16 cellular contexts compared by ENCODE assay signal in the genomic region with DNA sequence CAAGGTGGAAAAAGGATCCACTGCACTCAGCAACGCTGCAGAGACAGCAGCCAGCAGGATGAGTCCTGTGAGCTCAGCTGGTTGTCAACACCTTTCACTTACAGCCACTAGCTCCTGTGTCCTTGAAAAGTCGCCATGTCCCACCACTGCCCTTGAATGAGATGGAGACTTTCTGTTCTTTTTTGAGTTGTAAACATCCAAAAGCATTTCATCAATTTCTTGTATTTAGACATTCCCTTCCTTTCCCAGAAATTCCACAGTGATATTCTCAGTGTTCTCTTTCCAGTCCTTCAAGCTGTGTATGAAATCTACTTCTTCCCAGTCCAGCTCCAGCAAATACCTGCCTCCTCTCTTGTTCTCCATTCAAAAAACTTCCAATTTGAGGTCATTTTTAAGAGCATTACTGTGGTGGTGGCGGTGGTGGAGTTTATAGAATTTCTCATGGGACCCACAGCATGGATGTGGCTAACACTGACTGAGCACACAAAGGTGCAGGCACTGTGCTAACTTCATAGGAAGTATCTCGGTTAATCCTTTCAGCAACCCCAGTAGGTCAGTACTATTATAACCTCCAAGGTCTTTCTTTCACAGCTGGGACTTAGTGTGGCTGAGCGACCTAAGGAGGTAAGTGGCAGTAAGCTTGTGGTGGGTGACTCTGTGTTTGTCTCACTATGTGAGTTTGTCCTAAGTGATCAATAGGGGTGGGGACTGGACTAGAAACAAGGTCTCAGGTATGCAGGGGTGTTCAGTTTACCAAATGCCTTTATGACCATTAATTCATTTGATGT. TPM values are rescaled to one million over a fixed set of nuclear protein-coding genes. Genes with fewer than 3 reads are reported as not detected.
DNase-seq lines count a peak whose midpoint lies in the region; ATAC-seq, FAIRE-seq and TF ChIP-seq lines count a peak whose summit lies in the region.
"Had no signal": no experiment of that assay in that cellular context is flagged by ENCODE, and none has a peak within 500 bp of the region (broad histone marks: within the 10 kb centered on the region; RNA-seq: fewer than 3 reads in every experiment).

No MANE protein-coding gene starts in this region.

- 67 to 77% methylated on average over 5 of the region's 5 CpGs for WGBS in sigmoid colon, 2 donors

- H3K4me1 ChIP-seq in duodenal mucosa (ENCODE audit: control insufficient read depth in 1 of 2, insufficient read depth in 2 of 2, low read length in 2 of 2) (peaks cover 9 to 11% of the 10 kb centered on the region in 2 donors), left lung (peaks cover 19 to 39% of the 10 kb centered on the region in 2 donors), sigmoid colon (peaks cover 0 to 43% (median 37%) of the 10 kb centered on the region in 4 donors), OCI-LY7 (ENCODE audit: insufficient read depth, low read length, poor library complexity, severe bottlenecking) (no peaks in the 10 kb centered on the region)
- H3K4me1 ChIP-seq: A549 had no signal

- H3K27ac ChIP-seq in duodenal mucosa (ENCODE audit: low read depth, low read length) (peak overlapping the region; percentile 53), left lung (peak overlapping the region; percentile 72 to 77), sigmoid colon (peak overlapping the region; percentile 74 to 88 (median 80)), OCI-LY7 (ENCODE audit: low read depth, low read length, poor library complexity, severe bottlenecking) (no peak overlapping the region)
- H3K27ac ChIP-seq: A549 had no signal

- no peaks in the 10 kb centered on the region for H4K20me1 ChIP-seq in OCI-LY7 (ENCODE audit: insufficient read depth, low read length)

- H2AFZ ChIP-seq in OCI-LY7 (ENCODE audit: low read length), result no peak overlapping the region

- no peak overlapping the region for H3K4me2 ChIP-seq in OCI-LY7 (ENCODE audit: low read length)
- H3K4me2 ChIP-seq: A549 had no signal

- H3K4me3 ChIP-seq in duodenal mucosa (ENCODE audit: low read depth in 1 of 2, low read length in 2 of 2), result no peak overlapping the region
- H3K4me3 ChIP-seq in left lung, result no peak overlapping the region
- H3K4me3 ChIP-seq in sigmoid colon, result no peak overlapping the region
- H3K4me3 ChIP-seq in OCI-LY7 (ENCODE audit: low read depth, low read length, poor library complexity, severe bottlenecking), result no peak overlapping the region
- H3K4me3 ChIP-seq: A549 had no signal

- H3K36me3 ChIP-seq in duodenal mucosa (ENCODE audit: control insufficient read depth in 1 of 2, insufficient read depth in 2 of 2, low read length in 2 of 2) (no peaks in the 10 kb centered on the region), left lung (no peaks in the 10 kb centered on the region), sigmoid colon (no peaks in the 10 kb centered on the region), OCI-LY7 (ENCODE audit: insufficient read depth, low read length) (no peaks in the 10 kb centered on the region)

- no peak overlapping the region for H3K9ac ChIP-seq in duodenal mucosa (ENCODE audit: low read depth in 1 of 2, low read length in 2 of 2)

- H3K27me3 ChIP-seq in duodenal mucosa (ENCODE audit: control insufficient read depth in 1 of 2, insufficient read depth in 2 of 2, low read length in 2 of 2) (no peaks in the 10 kb centered on the region), left lung (no peaks in the 10 kb centered on the region), sigmoid colon (no peaks in the 10 kb centered on the region)

- no peak for TF ChIP-seq CTCF in left lung (IDR thresholded peaks at IDR 0.05)
- TF ChIP-seq CTCF in sigmoid colon (IDR thresholded peaks at IDR 0.05), result no peak
- no peak for TF ChIP-seq CTCF in OCI-LY7 (conservative IDR thresholded peaks at IDR 0.05; ENCODE audit: low read length)

- H3K79me2 ChIP-seq in OCI-LY7 (ENCODE audit: insufficient read depth, low read depth, low read length), result no peaks in the 10 kb centered on the region

- no peak for TF ChIP-seq POLR2A in sigmoid colon (IDR thresholded peaks at IDR 0.05)

- peak; percentile 25 to 85 (median 50) for TF ChIP-seq EP300 in sigmoid colon (IDR thresholded peaks at IDR 0.05)

- CTCF ChIA-PET in OCI-LY7 (lab: Charles Lee; ENCODE audit: unreplicated experiment), result no interaction called here

- POLR2A ChIA-PET in OCI-LY7 (lab: Charles Lee), result interaction anchor here (1.3 kb wide), 1 partner anchor 9 kb away, joined by 3 read pairs; no protein-coding TSS in a partner anchor

- H3K9me2 ChIP-seq in OCI-LY7 (ENCODE audit: insufficient read depth, low read length), result no peaks in the 10 kb centered on the region

- ATAC-seq in left lung, result peak; percentile 14
- ATAC-seq: A549; stimulated activated naive CD8-positive, alpha-beta T cell treated with anti-CD3 and anti-CD28 coated beads, Interleukin-15, amount 100 ng/mL, for 72 hours had no signal

- peak; percentile 13 for DNase-seq in A172 (ENCODE audit: low spot score)
- no peak for DNase-seq in left lung
- peak; percentile 91 for DNase-seq in sigmoid colon
- DNase-seq in AG20443 (ENCODE audit: low spot score), result no peak
- no peak for DNase-seq in frontal cortex (ENCODE audit: low spot score in 2 of 2)
- DNase-seq in OCI-LY7 (ENCODE audit: low spot score), result no peak
- no peak for DNase-seq in dermis blood vessel endothelial cell
- DNase-seq: activated CD4-positive, alpha-beta memory T cell treated with anti-CD3 and anti-CD28 coated beads, Interleukin-2, amount 10 ng/mL, durations not matched to agents 7 days and 5 days; activated naive CD4-positive, alpha-beta T cell treated with Interleukin-2 at 50 U/mL for 16 hours; Calu3; kidney glomerular epithelial cell; NCI-H345; stimulated activated naive CD8-positive, alpha-beta T cell treated with anti-CD3 and anti-CD28 coated beads, Interleukin-15, amount 100 ng/mL, for 72 hours had no signal

- intact Hi-C loops in left lung (cut with DNase I), result no loop called here
- intact Hi-C loops in sigmoid colon (cut with DNase I), result no loop called here
- intact Hi-C loops in OCI-LY7 (cut with micrococcal nuclease; ENCODE audit: unreplicated experiment), result no loop called here

- H3K9me3 ChIP-seq in duodenal mucosa (ENCODE audit: control insufficient read depth in 1 of 2, low read length in 2 of 2) (no peaks in the 10 kb centered on the region), left lung (no peaks in the 10 kb centered on the region), sigmoid colon (no peaks in the 10 kb centered on the region), OCI-LY7 (ENCODE audit: low read length) (no peaks in the 10 kb centered on the region)
- H3K9me3 ChIP-seq: A549 had no signal

- no TSS peak for BruUV-seq in OCI-LY7 (replicated peaks; lab: Mats Ljungman, UMichigan)

- no peak for FAIRE-seq in frontal cortex (lab: Jason Lieb, UNC)
- FAIRE-seq: A549 had no signal

RNA-seq across cellular contexts. Expression of a gene that starts 15.0 kb away (rescaled TPM):
- total RNA-seq in A172 (2014; rRNA removed; shearing (Covaris generic)), result not detected in 2 replicates
- total RNA-seq in left lung (100 to 1,000 TPM; 391 to 424 TPM), sigmoid colon (1,000 to 10,000 TPM in 2 of 4 donors, 100 to 1,000 TPM in 2; 616 to 2,079 (median 918) TPM), frontal cortex (4.1 TPM), OCI-LY7 (2022) (not detected in 2 replicates), dermis blood vessel endothelial cell (16.8 and 22.8 TPM in 2 replicates)
- polyA plus RNA-seq in sigmoid colon, result 1,000 to 10,000 TPM in 1 of 3 donors, 100 to 1,000 TPM in 1, 10 to 100 TPM in 1; 85.1 to 1,326 (median 302) TPM
- total RNA-seq in OCI-LY7 (2014; rRNA removed; shearing (Covaris generic)), result not detected in 2 replicates
- total RNA-seq: activated CD4-positive, alpha-beta memory T cell treated with anti-CD3 and anti-CD28 coated beads, Interleukin-2, amount 10 ng/mL, durations not matched to agents 7 days and 5 days; Calu3; MCF 10A had no signal

Comparison
In these comparisons a context has a peak if more than half of its experiments do, and no peak if none do; other contexts are left out.
1. DNase-seq: peak in A172 (single experiment) and sigmoid colon (single experiment); none in left lung (0 of 2), AG20443 (single experiment), frontal cortex (0 of 2), OCI-LY7 (single experiment) and dermis blood vessel endothelial cell (single experiment).
2. RNA of a gene that starts 15.0 kb away (total RNA-seq): 616 to 2,079 TPM in sigmoid colon and 391 to 424 TPM in left lung; 16.8 to 22.8 TPM in dermis blood vessel endothelial cell, 4.1 TPM in frontal cortex (single experiment), not detected in A172 and not detected in OCI-LY7; every median in the first group is over 10 times any median in the second.